ENCODE assay signal across 27 cellular contexts in the genomic region with DNA sequence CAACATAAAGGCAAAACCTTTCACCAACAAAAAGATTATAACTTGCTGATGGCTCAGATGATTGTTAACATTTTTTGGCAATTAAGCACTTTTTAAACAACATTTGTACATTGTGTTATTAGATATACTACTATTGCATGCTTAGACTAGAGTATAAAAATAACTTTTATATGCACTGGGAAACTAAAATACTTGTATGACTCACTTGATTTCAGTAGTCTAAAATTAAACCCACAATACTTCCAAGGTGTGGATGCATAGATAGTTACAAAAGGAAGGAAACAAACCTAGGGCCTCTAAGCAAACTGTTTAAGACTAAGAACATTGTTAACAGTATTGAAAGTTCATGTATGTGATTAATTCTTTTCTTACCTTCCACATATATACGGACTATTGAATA.
"Had no signal": no experiment of that assay in that cellular context is flagged by ENCODE, and none has a peak within 500 bp of the region (broad histone marks: within the 10 kb centered on the region; RNA-seq: fewer than 3 reads in every experiment).

No MANE protein-coding gene starts in this region.

- H3K9me3 Mint-ChIP-seq: activated CD4-positive, alpha-beta memory T cell treated with anti-CD3 and anti-CD28 coated beads, Interleukin-2, amount 10 ng/mL, durations not matched to agents 7 days and 5 days had no signal

- H3K4me1 Mint-ChIP-seq: activated CD4-positive, alpha-beta memory T cell treated with anti-CD3 and anti-CD28 coated beads, Interleukin-2, amount 10 ng/mL, durations not matched to agents 7 days and 5 days; activated CD4-positive, alpha-beta T cell treated with anti-CD3 and anti-CD28 coated beads for 36 hours; activated CD4-positive, alpha-beta T cell treated with anti-CD3 and anti-CD28 coated beads, Interleukin-2, amount 10 ng/mL, durations not matched to agents 7 days and 5 days; activated T-helper 17 cell treated with anti-CD3 and anti-CD28 coated beads, Interleukin-2, amount 50 U/mL, for 72 hours had no signal

- H3K9me3 ChIP-seq: colonic mucosa, esophagus muscularis mucosa, gastrocnemius medialis had no signal

- ATAC-seq: activated CD4-positive, alpha-beta T cell treated with anti-CD3 and anti-CD28 coated beads for 36 hours; activated T-cell treated with anti-CD3 and anti-CD28 coated beads, Interleukin-2, amount 50 U/mL, for 4 hours; activated T-helper 17 cell treated with anti-CD3 and anti-CD28 coated beads, Interleukin-2, amount 50 U/mL, for 72 hours; effector memory CD8-positive, alpha-beta T cell; foreskin keratinocyte; gastrocnemius medialis had no signal

- H3K36me3 Mint-ChIP-seq: activated naive CD8-positive, alpha-beta T cell had no signal

- DNase-seq: activated CD4-positive, alpha-beta memory T cell treated with anti-CD3 and anti-CD28 coated beads, Interleukin-2, amount 10 ng/mL, durations not matched to agents 7 days and 5 days; activated CD4-positive, alpha-beta T cell treated with anti-CD3 and anti-CD28 coated beads for 36 hours; activated CD4-positive, alpha-beta T cell treated with anti-CD3 and anti-CD28 coated beads, Interleukin-2, amount 10 ng/mL, durations not matched to agents 7 days and 5 days; activated CD4-positive, alpha-beta T cell treated with anti-CD3 and anti-CD28 coated beads, Interleukin-2, amount 50 U/mL, for 4 hours; activated CD4-positive, CD25-positive, alpha-beta regulatory T cell; activated CD4-positive, CD25-positive, alpha-beta regulatory T cell treated with anti-CD3 and anti-CD28 coated beads, Interleukin-2, amount 50 U/mL, for 72 hours; activated CD8-positive, alpha-beta memory T cell treated with anti-CD3 and anti-CD28 coated beads for 24 hours; activated effector memory CD4-positive, alpha-beta T cell treated with Interleukin-2 at 50 U/mL for 16 hours; activated gamma-delta T cell treated with Interleukin-2 at 50 U/mL for 16 hours; activated naive CD4-positive, alpha-beta T cell treated with anti-CD3 and anti-CD28 coated beads, Interleukin-2, amount 50 U/mL, for 16 hours; activated naive CD4-positive, alpha-beta T cell treated with Interleukin-2 at 50 U/mL for 16 hours; activated T-cell treated with anti-CD3 and anti-CD28 coated beads, Interleukin-2, amount 50 U/mL, for 4 hours; amniotic stem cell; brain microvascular endothelial cell; central memory CD4-positive, alpha-beta T cell; cerebellar nuclear complex; colonic mucosa; effector CD4-positive, alpha-beta T cell; effector memory CD8-positive, alpha-beta T cell; erythroblast; foreskin keratinocyte; gastrocnemius medialis; T-helper 2 cell had no signal

- H3K27ac ChIP-seq: brain microvascular endothelial cell, colonic mucosa, esophagus muscularis mucosa, foreskin keratinocyte, gastrocnemius medialis had no signal

- H3K27me3 ChIP-seq: brain microvascular endothelial cell, colonic mucosa, esophagus muscularis mucosa, foreskin keratinocyte, gastrocnemius medialis had no signal

- H3K4me3 Mint-ChIP-seq: activated CD4-positive, alpha-beta memory T cell treated with anti-CD3 and anti-CD28 coated beads, Interleukin-2, amount 10 ng/mL, durations not matched to agents 7 days and 5 days; activated CD4-positive, alpha-beta T cell treated with anti-CD3 and anti-CD28 coated beads for 36 hours; activated CD4-positive, alpha-beta T cell treated with anti-CD3 and anti-CD28 coated beads, Interleukin-2, amount 10 ng/mL, durations not matched to agents 7 days and 5 days; activated naive CD8-positive, alpha-beta T cell; activated T-cell treated with anti-CD3 and anti-CD28 coated beads, Interleukin-2, amount 50 U/mL, for 4 hours; activated T-helper 17 cell treated with anti-CD3 and anti-CD28 coated beads, Interleukin-2, amount 50 U/mL, for 72 hours; dendritic cell treated with granulocyte-macrophage colony-stimulating factor and Interleukin-4, amounts not matched to agents 40 ng/mL and 50 ng/mL, for 4 days; effector memory CD8-positive, alpha-beta T cell had no signal

- H3K4me3 ChIP-seq: colonic mucosa, esophagus muscularis mucosa, gastrocnemius medialis had no signal

- H3K4me1 ChIP-seq: colonic mucosa, esophagus muscularis mucosa, foreskin keratinocyte, gastrocnemius medialis had no signal

- H3K36me3 ChIP-seq: brain microvascular endothelial cell, colonic mucosa, esophagus muscularis mucosa, gastrocnemius medialis had no signal

- H3K27me3 Mint-ChIP-seq: activated CD4-positive, alpha-beta memory T cell treated with anti-CD3 and anti-CD28 coated beads, Interleukin-2, amount 10 ng/mL, durations not matched to agents 7 days and 5 days; activated CD4-positive, alpha-beta T cell treated with anti-CD3 and anti-CD28 coated beads for 36 hours; activated CD4-positive, alpha-beta T cell treated with anti-CD3 and anti-CD28 coated beads, Interleukin-2, amount 10 ng/mL, durations not matched to agents 7 days and 5 days; activated naive CD8-positive, alpha-beta T cell; activated T-helper 17 cell treated with anti-CD3 and anti-CD28 coated beads, Interleukin-2, amount 50 U/mL, for 72 hours; dendritic cell treated with granulocyte-macrophage colony-stimulating factor and Interleukin-4, amounts not matched to agents 40 ng/mL and 50 ng/mL, for 4 days; effector memory CD8-positive, alpha-beta T cell had no signal

- H3K27ac Mint-ChIP-seq: activated CD4-positive, alpha-beta memory T cell treated with anti-CD3 and anti-CD28 coated beads, Interleukin-2, amount 10 ng/mL, durations not matched to agents 7 days and 5 days; activated CD4-positive, alpha-beta T cell treated with anti-CD3 and anti-CD28 coated beads for 36 hours; activated CD4-positive, alpha-beta T cell treated with anti-CD3 and anti-CD28 coated beads, Interleukin-2, amount 10 ng/mL, durations not matched to agents 7 days and 5 days; activated naive CD8-positive, alpha-beta T cell; activated T-helper 17 cell treated with anti-CD3 and anti-CD28 coated beads, Interleukin-2, amount 50 U/mL, for 72 hours; dendritic cell treated with granulocyte-macrophage colony-stimulating factor and Interleukin-4, amounts not matched to agents 40 ng/mL and 50 ng/mL, for 4 days; effector memory CD8-positive, alpha-beta T cell had no signal
